Comparison of ENCODE assay signal across 9 cellular contexts in the genomic region with DNA sequence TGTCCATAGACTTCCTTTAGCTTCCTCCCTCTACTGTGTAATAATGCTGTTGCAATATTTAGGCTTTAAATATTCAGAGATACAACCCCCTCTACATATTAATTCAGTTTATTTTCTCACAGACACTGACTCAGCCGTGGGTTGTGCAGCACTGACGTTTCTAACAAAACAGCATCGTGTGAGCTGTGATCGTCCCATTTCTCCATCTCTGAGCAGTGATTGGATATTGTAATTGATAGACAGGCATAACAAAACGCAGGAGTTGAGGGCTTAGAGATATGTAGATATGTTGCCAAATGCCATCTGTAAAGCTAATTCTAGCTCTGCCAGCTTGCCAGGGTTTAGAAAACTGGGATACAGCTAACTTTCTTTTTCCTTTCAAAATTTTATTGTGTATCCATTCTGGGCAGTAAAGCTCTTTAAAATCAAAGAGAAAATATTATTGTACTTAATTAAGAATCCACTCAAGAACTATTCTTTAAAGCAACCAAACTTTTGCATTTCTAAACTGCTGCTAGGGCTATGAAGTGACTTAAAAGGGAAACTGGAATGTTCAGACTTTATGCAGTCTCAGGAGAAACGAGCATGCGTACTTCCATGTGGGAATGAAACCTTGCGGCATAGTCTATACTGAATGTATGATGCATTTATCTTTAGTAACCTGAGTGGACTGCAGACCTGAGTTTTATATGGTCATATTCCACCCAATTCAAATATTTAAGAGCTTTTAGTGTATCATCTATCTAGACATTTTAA. TPM values are rescaled to one million over a fixed set of nuclear protein-coding genes. Genes with fewer than 3 reads are reported as not detected.
A peak's percentile ranks its signal among the peaks of the same experiment; 100 is the strongest.
DNase-seq lines count a peak whose midpoint lies in the region; ATAC-seq, FAIRE-seq and TF ChIP-seq lines count a peak whose summit lies in the region.
"Had no signal": no experiment of that assay in that cellular context is flagged by ENCODE, and none has a peak within 500 bp of the region (broad histone marks: within the 10 kb centered on the region; RNA-seq: fewer than 3 reads in every experiment).

No MANE protein-coding gene starts in this region.

- dilution Hi-C loops in mammary epithelial cell (cut with HindIII; ENCODE audit: low sequenced_read_pairs) = no loop called here
- dilution Hi-C loops in keratinocyte (cut with MboI; ENCODE audit: extremely low pct_ligation_motif_present, low sequenced_read_pairs) = no loop called here

- CTCF ChIA-PET in mammary epithelial cell (lab: Charles Lee; ENCODE audit: low non-redundant PET) = interaction anchor here (0.5 kb wide), 1 partner anchor 26 kb away, joined by 3 read pairs; no protein-coding TSS in a partner anchor

- H3K36me3 ChIP-seq in mammary epithelial cell (ENCODE audit: insufficient read depth, low read length) (no peaks in the 10 kb centered on the region), keratinocyte (ENCODE audit: control insufficient read depth in 2 of 2, extremely low read depth in 1 of 2, insufficient read depth in 2 of 2, low read length in 2 of 2) (no peaks in the 10 kb centered on the region), tibial artery (no peaks in the 10 kb centered on the region)

- H3K79me2 ChIP-seq in mammary epithelial cell (ENCODE audit: insufficient read depth, low read length) (peaks cover 89% of the 10 kb centered on the region), keratinocyte (ENCODE audit: control insufficient read depth, insufficient read depth, low read length) (peaks cover 59% of the 10 kb centered on the region)

- FAIRE-seq in keratinocyte (lab: Jason Lieb, UNC) = peak; percentile 92

- no peaks in the 10 kb centered on the region for H4K20me1 ChIP-seq in mammary epithelial cell (ENCODE audit: insufficient read depth, low read length)
- no peaks in the 10 kb centered on the region for H4K20me1 ChIP-seq in keratinocyte (ENCODE audit: control insufficient read depth, extremely low read depth, insufficient read depth, low read length)

- no peaks in the 10 kb centered on the region for H3K9me1 ChIP-seq in keratinocyte (ENCODE audit: control insufficient read depth, extremely low read depth, insufficient read depth, low read length)

- 4% methylated on average over 8 of the region's 8 CpGs for WGBS in mammary epithelial cell (ENCODE audit: low coverage, missing lambda C conversion rate)

- H3K9me3 ChIP-seq in mammary epithelial cell (replicated peaks; ENCODE audit: insufficient read depth, low read length) (no peaks in the 10 kb centered on the region), keratinocyte (ENCODE audit: control insufficient read depth, low read depth, low read length) (no peaks in the 10 kb centered on the region), tibial artery (no peaks in the 10 kb centered on the region)

- no TSS peak for BruUV-seq in mammary epithelial cell (replicated peaks; lab: Mats Ljungman, UMichigan)

- TF ChIP-seq CTCF in mammary epithelial cell (conservative IDR thresholded peaks at IDR 0.05 in 1 of 2, IDR thresholded peaks at IDR 0.05 in 1 of 2; ENCODE audit: extremely low read depth in 1 of 2, insufficient read depth in 1 of 2, low read depth in 1 of 2, low read length in 2 of 2) = no peak
- TF ChIP-seq CTCF in keratinocyte (optimal IDR thresholded peaks at IDR 0.05 in 1 of 3, IDR thresholded peaks at IDR 0.05 in 1 of 3, conservative IDR thresholded peaks at IDR 0.05 in 1 of 3; ENCODE audit: extremely low read depth in 1 of 3, insufficient read depth in 2 of 3, low read length in 3 of 3) = no peak
- no peak for TF ChIP-seq CTCF in tibial artery (IDR thresholded peaks at IDR 0.05)

- in situ Hi-C loops in mammary epithelial cell (cut with MboI; ENCODE audit: low sequenced_read_pairs in 2 of 2) = no loop called here

- no peak for ATAC-seq in GM21367 (IDR thresholded peaks at IDR 0.05; ENCODE audit: unreplicated experiment)
- ATAC-seq in HG03342 (IDR thresholded peaks at IDR 0.05; ENCODE audit: unreplicated experiment) = no peak

- DNase-seq in COR-L47 (lab: John Stamatoyannopoulos, UW) (peak; percentile 19), M059J (ENCODE audit: low read depth) (peak; percentile 94), mammary epithelial cell (peak; percentile 93), keratinocyte (ENCODE audit: low read depth, low spot score) (no peak), tibial artery (peak; percentile 25 to 68), ureter (ENCODE audit: low spot score) (no peak)

- no peak overlapping the region for H2AFZ ChIP-seq in mammary epithelial cell (ENCODE audit: low read depth, low read length)
- H2AFZ ChIP-seq in keratinocyte (ENCODE audit: control insufficient read depth, low read length) = peak overlapping the region; percentile 8

- H3K4me1 ChIP-seq in mammary epithelial cell (ENCODE audit: insufficient read depth, low read length) (peaks cover 15% of the 10 kb centered on the region), keratinocyte (ENCODE audit: control insufficient read depth, extremely low read depth, insufficient read depth, low read length) (peaks cover 15% of the 10 kb centered on the region), tibial artery (no peaks in the 10 kb centered on the region)

- H3K4me3 ChIP-seq in mammary epithelial cell (replicated peaks in 1 of 3; ENCODE audit: insufficient read depth in 1 of 3, low read depth in 2 of 3, low read length in 3 of 3) (peak overlapping the region; percentile 39 to 63 (median 51)), keratinocyte (ENCODE audit: control insufficient read depth in 2 of 3, extremely low read depth in 1 of 3, insufficient read depth in 2 of 3, low read depth in 1 of 3, low read length in 3 of 3) (peak overlapping the region in 2 of 3 experiments; percentile 43 to 60), tibial artery (peak overlapping the region; percentile 40 to 46)

- H3K27ac ChIP-seq in mammary epithelial cell (ENCODE audit: insufficient read depth, low read depth, low read length) (peak overlapping the region; percentile 85), keratinocyte (ENCODE audit: control insufficient read depth, insufficient read depth, low read length) (peak overlapping the region; percentile 81), tibial artery (peak overlapping the region; percentile 48 to 59)

- H3K9ac ChIP-seq in mammary epithelial cell (ENCODE audit: insufficient read depth, low read length) = peak overlapping the region; percentile 79
- H3K9ac ChIP-seq in keratinocyte (ENCODE audit: control insufficient read depth, extremely low read depth, insufficient read depth, low read length) = peak overlapping the region; percentile 64

- intact Hi-C loops in mammary epithelial cell (cut with micrococcal nuclease) (loop anchor here (2.0 kb wide), 1 partner anchor 23 kb away; the partner anchor contains the start of gene BTBD10), tibial artery (cut with DNase I; ENCODE audit: low total_unique reads) (no loop called here)

- no peaks in the 10 kb centered on the region for H3K27me3 ChIP-seq in mammary epithelial cell (ENCODE audit: insufficient read depth, low read length)
- no peaks in the 10 kb centered on the region for H3K27me3 ChIP-seq in keratinocyte (ENCODE audit: control insufficient read depth, extremely low read depth, insufficient read depth, low read length)
- no peaks in the 10 kb centered on the region for H3K27me3 ChIP-seq in tibial artery

- H3K4me2 ChIP-seq in mammary epithelial cell (ENCODE audit: insufficient read depth, low read depth, low read length) = peak overlapping the region; percentile 96
- H3K4me2 ChIP-seq in keratinocyte (ENCODE audit: control insufficient read depth, extremely low read depth, insufficient read depth, low read depth, low read length) = peak overlapping the region; percentile 92

RNA-seq across cellular contexts. Expression of gene BTBD10, which starts 22.7 kb away (rescaled TPM):
- total RNA-seq in M059J (2014; rRNA removed; shearing (Covaris generic)) = 49.9 and 65.4 TPM in 2 replicates
- total RNA-seq in mammary epithelial cell (10 to 100 TPM; 57.2 to 73.2 TPM), ureter (42.3 TPM)
- polyA plus RNA-seq in mammary epithelial cell (40.6 TPM), keratinocyte (45.6 to 76.0 TPM (median 66.5 TPM) in 3 replicates)
- polyA minus RNA-seq in mammary epithelial cell (160 TPM), keratinocyte (53.3 to 117 TPM (median 75.7 TPM) in 3 replicates)
- polyA plus RNA-seq in keratinocyte (2011; ENCODE audit: low read depth) = 59.9 TPM
- 45.3 and 85.1 TPM in 2 replicates for polyA plus RNA-seq in keratinocyte (2011; cell fraction: cytosol; rRNA removed)
- polyA plus RNA-seq in keratinocyte (2011; cell fraction: nucleus; rRNA removed) = 50.2 and 63.7 TPM in 2 replicates
- 40.5 and 60.6 TPM in 2 replicates for polyA plus RNA-seq in keratinocyte (2012; ENCODE audit: low replicate concordance)
- polyA minus RNA-seq in keratinocyte (2011; cell fraction: cytosol; rRNA and poly(A)+ RNA removed) = 60.8 TPM
- 35.0 and 74.2 TPM in 2 replicates for polyA minus RNA-seq in keratinocyte (2011; cell fraction: nucleus; rRNA and poly(A)+ RNA removed)

RNA-seq across cellular contexts. Expression of gene PTH, which starts 55.5 kb away (rescaled TPM):
- total RNA-seq in M059J (2014; rRNA removed; shearing (Covaris generic)) = not detected in 2 replicates
- total RNA-seq in mammary epithelial cell = not detected
- not detected for polyA plus RNA-seq in mammary epithelial cell
- polyA minus RNA-seq in mammary epithelial cell = not detected
- polyA plus RNA-seq in keratinocyte = not detected in 3 replicates
- polyA plus RNA-seq in keratinocyte (2011; ENCODE audit: low read depth) = not detected
- polyA plus RNA-seq in keratinocyte (2011; cell fraction: cytosol; rRNA removed) = not detected in 2 replicates
- polyA plus RNA-seq in keratinocyte (2011; cell fraction: nucleus; rRNA removed) = not detected in 2 replicates
- polyA plus RNA-seq in keratinocyte (2012; ENCODE audit: low replicate concordance) = not detected in 2 replicates
- not detected in 3 replicates for polyA minus RNA-seq in keratinocyte
- polyA minus RNA-seq in keratinocyte (2011; cell fraction: cytosol; rRNA and poly(A)+ RNA removed) = not detected
- not detected in 2 replicates for polyA minus RNA-seq in keratinocyte (2011; cell fraction: nucleus; rRNA and poly(A)+ RNA removed)
- not detected for total RNA-seq in ureter
- total RNA-seq: frontal cortex had no signal

Comparison
In these comparisons a context has a peak if more than half of its experiments do, and no peak if none do; other contexts are left out.
1. DNase-seq: peak in COR-L47 (single experiment), M059J (single experiment), mammary epithelial cell (single experiment) and tibial artery (2 of 2); none in keratinocyte (single experiment) and ureter (single experiment).
2. Peak in every context shown above with its lines, with median percentiles within 50 percentile points of each other: H3K27ac ChIP-seq and H3K4me3 ChIP-seq.